33 cellular contexts compared by ENCODE assay signal in genomic region chr4:61224573-61224972, GRCh38. TPM values are rescaled to one million over a fixed set of nuclear protein-coding genes. Genes with fewer than 3 reads are reported as not detected.
"Had no signal": no experiment of that assay in that cellular context is flagged by ENCODE, and none has a peak within 500 bp of the region (broad histone marks: within the 10 kb centered on the region; RNA-seq: fewer than 3 reads in every experiment).

No MANE protein-coding gene starts in this region.

- H3K4me3 ChIP-seq: PC-9, SJCRH30, SK-N-MC had no signal

- H3K27ac ChIP-seq: PC-9, RWPE1, SJCRH30, SK-N-MC had no signal

- DNase-seq: Karpas-422, MM.1S, MV-4-11, NCI-H1092, NCI-H1105, NCI-H1417 treated with DMSO at 0.1 percent for 48 hours, NCI-H1436 treated with DMSO at 0.1 percent for 48 hours, NCI-H1694 treated with DMSO at 0.1 percent for 48 hours, NCI-H187 treated with DMSO at 0.1 percent for 48 hours, NCI-H2029, NCI-H2081 treated with DMSO at 0.1 percent for 48 hours, NCI-H2107, NCI-H2171, NCI-H226, NCI-H446 treated with DMSO at 0.1 percent for 48 hours, NCI-H510A, NCI-H524, NCI-H526, NCI-H748 treated with DMSO at 0.1 percent for 48 hours, NCI-H82, PC-9, SHP77, SIG-M5, SJCRH30, SW 1271, T-helper 1 cell had no signal

- H3K9me3 ChIP-seq: SJCRH30 had no signal

- ATAC-seq: Panc1, Right ventricle myocardium inferior, SK-N-SH treated with all-trans-retinoic acid at 6 μM for 48 hours had no signal

- H3K4me1 ChIP-seq: SJCRH30 had no signal

- H2AFZ ChIP-seq: PC-9 had no signal

- H3K36me3 ChIP-seq: SJCRH30 had no signal

- H3K4me2 ChIP-seq: PC-9 had no signal

RNA-seq across cellular contexts. Expression of gene ADGRL3, which starts 24.4 kb away (rescaled TPM):
- total RNA-seq: OCI-LY7, RPMI7951 had no signal
